8 cellular contexts compared by ENCODE assay signal in the genomic region with DNA sequence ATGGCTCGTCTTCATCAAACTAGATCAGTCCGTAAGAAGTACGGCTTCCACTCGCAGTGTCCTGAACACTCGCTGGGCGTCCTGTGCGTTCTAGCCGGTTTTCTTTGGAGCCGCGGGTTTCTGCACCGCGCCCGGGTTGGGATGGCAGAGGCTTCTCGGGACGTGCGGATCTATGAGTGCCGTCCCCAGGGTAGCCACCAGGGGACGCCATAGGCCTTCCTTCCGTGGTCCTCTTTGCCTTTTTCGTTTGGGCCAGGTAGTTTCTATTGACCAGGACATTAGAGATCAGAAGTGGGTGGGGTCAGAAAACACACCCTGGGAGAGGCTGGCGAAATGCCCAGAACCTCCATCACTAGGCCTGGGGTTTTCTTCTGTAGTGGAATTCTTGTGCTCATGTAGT.
DNase-seq lines count a peak whose midpoint lies in the region; ATAC-seq, FAIRE-seq and TF ChIP-seq lines count a peak whose summit lies in the region.

No MANE protein-coding gene starts in this region.

- TF ChIP-seq CTCF in GM12874 (IDR thresholded peaks at IDR 0.05; ENCODE audit: insufficient read depth, low read depth, low read length), result peak; percentile 76

- ATAC-seq in HG02870 (IDR thresholded peaks at IDR 0.05; ENCODE audit: unreplicated experiment), result no peak
- ATAC-seq in activated CD4-positive, CD25-positive, alpha-beta regulatory T cell treated with anti-CD3 and anti-CD28 coated beads, Interleukin-2, amount 50 U/mL, for 24 hours, result no peak

- FAIRE-seq in urothelium cell line (lab: Jason Lieb, UNC), result no peak

- DNase-seq in A172 (ENCODE audit: low spot score) (peak; percentile 21), SHP77 (lab: John Stamatoyannopoulos, UW) (peak; percentile 78 to 83), glomerular visceral epithelial cell (ENCODE audit: extremely low spot score) (peak; percentile 25), urothelium cell line (ENCODE audit: low spot score) (peak; percentile 74), retina (no peak)
